Comparison of ENCODE assay signal across 8 cellular contexts in genomic region chr19:7488736-7489353, GRCh38. TPM values are rescaled to one million over a fixed set of nuclear protein-coding genes. Genes with fewer than 3 reads are reported as not detected.
DNase-seq lines count a peak whose midpoint lies in the region; ATAC-seq, FAIRE-seq and TF ChIP-seq lines count a peak whose summit lies in the region.

TSS of gene PEX11G (minus strand) at chr19:7489035. CDS start at chr19:7489010, 25 bp downstream.

- H3K4me3 ChIP-seq in GM08714 (ENCODE audit: low read length) (peak within 1 kb of the TSS; percentile 67; the same call in 1 of the 2 replicates), H1 (ENCODE audit: extremely low read depth in 1 of 4, insufficient read depth in 2 of 4, low read depth in 3 of 4, low read length in 4 of 4) (peak within 1 kb of the TSS; percentile 54 to 68 (median 66)), mesendoderm (ENCODE audit: low read length) (peak within 1 kb of the TSS; percentile 68)

- POLR2A ChIA-PET in H1 (lab: Charles Lee; ENCODE audit: partially characterized antibody) = interaction anchor here (0.9 to 2.4 kb wide), 4 partner anchors 12 to 82 kb away, joined by 3 to 6 read pairs (median 6); no protein-coding TSS in a partner anchor

- DNase-seq in NCI-H748 treated with DMSO at 0.1 percent for 48 hours (lab: John Stamatoyannopoulos, UW) (peak; percentile 68), H1 (ENCODE audit: low read depth in 1 of 2, low spot score in 2 of 2) (peak; percentile 80 to 99), mesendoderm (peak; percentile 94)
- peak; percentile 93 for DNase-seq in activated CD8-positive, alpha-beta memory T cell treated with anti-CD3 and anti-CD28 coated beads, Interleukin-2, amount 10 ng/mL, durations not matched to agents 7 days and 5 days
- peak; percentile 77 for DNase-seq in stimulated activated CD8-positive, alpha-beta memory T cell treated with anti-CD3 and anti-CD28 coated beads, Interleukin-12 subunit alpha, Interleukin-12 subunit beta, amount 100 ng/mL, for 24 hours (ENCODE audit: extremely low read depth)

- peak within 1 kb of the TSS; percentile 78 for H4K91ac ChIP-seq in H1 (replicated peaks; ENCODE audit: insufficient read length, low read length)

- FAIRE-seq in H1 (lab: Jason Lieb, UNC) = no peak

- H3K9ac ChIP-seq in H1 (replicated peaks in 1 of 4; ENCODE audit: extremely low read depth in 1 of 4, low read depth in 3 of 4, low read length in 3 of 4) = peak within 1 kb of the TSS in 3 of 4 experiments; percentile 60 to 64 (median 61); a peak in 6 of 7 replicates
- peak within 1 kb of the TSS; percentile 85 for H3K9ac ChIP-seq in mesendoderm (ENCODE audit: low read length)

- H3K4me1 ChIP-seq in H1 (replicated peaks in 1 of 4; ENCODE audit: control insufficient read depth in 3 of 4, insufficient read depth in 4 of 4, low read length in 3 of 4) (peaks cover 3 to 5% (median 4%) of the 10 kb centered on the region in 4 experiments; a peak in 6 of 7 replicates), mesendoderm (ENCODE audit: control insufficient read depth, low read depth, low read length) (peaks cover 2% of the 10 kb centered on the region)

- 4% methylated on average over 49 of the region's 49 CpGs; no CpG with 5 or more reads in 1 of the 2 experiments for WGBS in H1 (ENCODE audit: extremely low coverage in 1 of 2, insufficient coverage in 1 of 2, insufficient read length in 1 of 2, insufficient replicate concordance in 2 of 2, low coverage in 1 of 2, low lambda C conversion rate in 2 of 2, missing lambda C conversion rate in 1 of 2), 2 experiments
- WGBS in mesendoderm (ENCODE audit: extremely low coverage, insufficient coverage, low lambda C conversion rate) = no CpG with 5 or more reads among the region's 49 CpGs

- H3K23ac ChIP-seq in H1 (ENCODE audit: insufficient read length) = no peak within 1 kb of the TSS
- no peak within 1 kb of the TSS for H3K23ac ChIP-seq in mesendoderm (ENCODE audit: low read length)

- H3K56ac ChIP-seq in H1 (replicated peaks; ENCODE audit: insufficient read length, low read depth, low read length) = peak within 1 kb of the TSS; percentile 79
- peak within 1 kb of the TSS; percentile 92 for H3K56ac ChIP-seq in mesendoderm (ENCODE audit: low read length)

- no peak within 1 kb of the TSS for H2BK20ac ChIP-seq in H1 (ENCODE audit: low read length)

- H3K4me2 ChIP-seq in H1 (ENCODE audit: insufficient read depth in 1 of 2, low read depth in 2 of 2, low read length in 2 of 2) = peak within 1 kb of the TSS; percentile 65 to 78
- peak within 1 kb of the TSS; percentile 77 for H3K4me2 ChIP-seq in mesendoderm (ENCODE audit: low read length)

- H3K79me2 ChIP-seq in H1 (ENCODE audit: control insufficient read depth in 1 of 2, insufficient read depth in 2 of 2, low read length in 2 of 2) = no peaks in the 10 kb centered on the region
- no peaks in the 10 kb centered on the region for H3K79me2 ChIP-seq in mesendoderm (ENCODE audit: control insufficient read depth, insufficient read depth, low read length)

- ATAC-seq in HG03175 (IDR thresholded peaks at IDR 0.05; ENCODE audit: unreplicated experiment) = peak; percentile 73
- peak; percentile 87 for ATAC-seq in activated CD8-positive, alpha-beta memory T cell treated with anti-CD3 and anti-CD28 coated beads, Interleukin-2, amount 10 ng/mL, durations not matched to agents 7 days and 5 days
- ATAC-seq in HG03196 (IDR thresholded peaks at IDR 0.05; ENCODE audit: unreplicated experiment) = no peak

- TF ChIP-seq POLR2A in H1 (IDR thresholded peaks at IDR 0.05; ENCODE audit: control extremely low read depth in 1 of 2, low read depth in 2 of 2, low read length in 2 of 2) = peak; percentile 66 to 79

- peak within 1 kb of the TSS; percentile 72; the same call in 1 of the 2 replicates for H2BK15ac ChIP-seq in H1 (ENCODE audit: low read length)
- no peak within 1 kb of the TSS for H2BK15ac ChIP-seq in mesendoderm (replicated peaks; ENCODE audit: low read depth)

- peak within 1 kb of the TSS; percentile 63 for H3K4ac ChIP-seq in H1 (replicated peaks; ENCODE audit: insufficient read length, low read depth, low read length)
- peak within 1 kb of the TSS; percentile 81 for H3K4ac ChIP-seq in mesendoderm (ENCODE audit: low read depth, low read length)

- peaks cover 35% of the 10 kb centered on the region for H3K4me1 Mint-ChIP-seq in activated CD8-positive, alpha-beta memory T cell treated with anti-CD3 and anti-CD28 coated beads, Interleukin-2, amount 10 ng/mL, durations not matched to agents 7 days and 5 days

- no peak within 1 kb of the TSS for H2BK12ac ChIP-seq in H1 (ENCODE audit: low read depth, low read length)

- H2BK5ac ChIP-seq in H1 (ENCODE audit: low read depth, low read length) = peak within 1 kb of the TSS; percentile 8
- H2BK5ac ChIP-seq in mesendoderm (ENCODE audit: low read length) = no peak within 1 kb of the TSS

- TF ChIP-seq CTCF in H1 (IDR thresholded peaks at IDR 0.05; ENCODE audit: control extremely low read depth in 1 of 3, insufficient read depth in 1 of 3, low read depth in 1 of 3, low read length in 3 of 3) = no peak

- peak within 1 kb of the TSS; percentile 67; the same call in 1 of the 2 replicates for H3K27ac ChIP-seq in H1 (ENCODE audit: low read depth, low read length)
- H3K27ac ChIP-seq in mesendoderm (ENCODE audit: low read depth, low read length) = no peak within 1 kb of the TSS

- H4K5ac ChIP-seq in H1 (ENCODE audit: insufficient read length, low read depth, low read length) = peak within 1 kb of the TSS; percentile 91
- H4K5ac ChIP-seq in mesendoderm (ENCODE audit: low read length) = peak within 1 kb of the TSS; percentile 90

- TF ChIP-seq EP300 in H1 (IDR thresholded peaks at IDR 0.05; ENCODE audit: borderline replicate concordance in 1 of 2, low read depth in 2 of 2, low read length in 2 of 2) = no peak

- no peak for TF ChIP-seq RAD21 in H1 (IDR thresholded peaks at IDR 0.05 in 1 of 2, conservative IDR thresholded peaks at IDR 0.05 in 1 of 2; ENCODE audit: low read depth in 2 of 2, low read length in 2 of 2)

- H3K14ac ChIP-seq in H1 (ENCODE audit: insufficient read length) = no peak within 1 kb of the TSS

- H3K23me2 ChIP-seq in H1 (ENCODE audit: low read depth, low read length) = no peaks in the 10 kb centered on the region

- H3K9me3 Mint-ChIP-seq in activated CD8-positive, alpha-beta memory T cell treated with anti-CD3 and anti-CD28 coated beads, Interleukin-2, amount 10 ng/mL, durations not matched to agents 7 days and 5 days (ENCODE audit: low read depth) = no peaks in the 10 kb centered on the region

- H2BK120ac ChIP-seq in H1 (replicated peaks; ENCODE audit: low read depth, low read length) (peak within 1 kb of the TSS; percentile 36), mesendoderm (ENCODE audit: low read depth, low read length) (no peak within 1 kb of the TSS)

- H3K9me3 ChIP-seq in H1 (ENCODE audit: insufficient read depth in 2 of 2, low read depth in 1 of 2, low read length in 1 of 2) = no peaks in the 10 kb centered on the region

- H3K79me1 ChIP-seq in H1 (ENCODE audit: low read depth, low read length) (no peaks in the 10 kb centered on the region), mesendoderm (ENCODE audit: low read length) (no peaks in the 10 kb centered on the region)

- H2AFZ ChIP-seq in H1 (ENCODE audit: low read length) = peak within 1 kb of the TSS; percentile 67

- H3K4me3 Mint-ChIP-seq in activated CD8-positive, alpha-beta memory T cell treated with anti-CD3 and anti-CD28 coated beads, Interleukin-2, amount 10 ng/mL, durations not matched to agents 7 days and 5 days = peak within 1 kb of the TSS; percentile 74

- CTCF ChIA-PET in activated CD8-positive, alpha-beta memory T cell treated with anti-CD3 and anti-CD28 coated beads, Interleukin-2, amount 10 ng/mL, durations not matched to agents 7 days and 5 days (lab: Charles Lee) = interaction anchor here (1.5 kb wide), 1 partner anchor 8 kb away, joined by 6 read pairs; a partner anchor contains a TSS
- CTCF ChIA-PET in H1 (lab: Charles Lee; ENCODE audit: partially characterized antibody) = interaction anchor here (0.6 to 2.0 kb wide), 7 partner anchors 11 to 80 kb away, joined by 3 to 7 read pairs (median 4); partner anchors contain the start of gene MCOLN1

- no peaks in the 10 kb centered on the region for H3K36me3 ChIP-seq in H1 (ENCODE audit: control insufficient read depth in 2 of 4, insufficient read depth in 4 of 4, low read length in 3 of 4)
- no peaks in the 10 kb centered on the region for H3K36me3 ChIP-seq in mesendoderm (ENCODE audit: control insufficient read depth, insufficient read depth, low read length)

- no peaks in the 10 kb centered on the region for H3K36me3 Mint-ChIP-seq in activated CD8-positive, alpha-beta memory T cell treated with anti-CD3 and anti-CD28 coated beads, Interleukin-2, amount 10 ng/mL, durations not matched to agents 7 days and 5 days

- H4K8ac ChIP-seq in H1 (ENCODE audit: extremely low read depth, insufficient read depth, low read length) (peak within 1 kb of the TSS; percentile 97), mesendoderm (ENCODE audit: low read depth, low read length) (peak within 1 kb of the TSS; percentile 99)

- H3K27ac Mint-ChIP-seq in activated CD8-positive, alpha-beta memory T cell treated with anti-CD3 and anti-CD28 coated beads, Interleukin-2, amount 10 ng/mL, durations not matched to agents 7 days and 5 days = peak within 1 kb of the TSS; percentile 80

- H2AK5ac ChIP-seq in H1 (ENCODE audit: low read depth, low read length) = peak within 1 kb of the TSS; percentile 91; the same call in 1 of the 2 replicates
- H2AK5ac ChIP-seq in mesendoderm (ENCODE audit: low read length) = peak within 1 kb of the TSS; percentile 10

- H4K20me1 ChIP-seq in H1 (replicated peaks in 1 of 2; ENCODE audit: control insufficient read depth in 1 of 2, insufficient read depth in 2 of 2, low read length in 2 of 2) = no peaks in the 10 kb centered on the region

- H3K27me3 ChIP-seq in H1 (replicated peaks in 1 of 4; ENCODE audit: control insufficient read depth in 3 of 4, extremely low read depth in 1 of 4, insufficient read depth in 3 of 4, low read length in 3 of 4) = peaks cover 0 to 3% (median 0%) of the 10 kb centered on the region in 4 experiments; a peak in 1 of 7 replicates
- H3K27me3 ChIP-seq in mesendoderm (ENCODE audit: insufficient read depth, low read length, poor library complexity) = no peaks in the 10 kb centered on the region

- no peak within 1 kb of the TSS; the same call in 1 of the 2 replicates for H3K18ac ChIP-seq in H1 (ENCODE audit: extremely low read depth, low read length)
- H3K18ac ChIP-seq in mesendoderm (ENCODE audit: low read length) = peak within 1 kb of the TSS; percentile 72

- H3K27me3 Mint-ChIP-seq in activated CD8-positive, alpha-beta memory T cell treated with anti-CD3 and anti-CD28 coated beads, Interleukin-2, amount 10 ng/mL, durations not matched to agents 7 days and 5 days = no peaks in the 10 kb centered on the region

RNA-seq across cellular contexts. Expression of gene PEX11G, which starts in this region (rescaled TPM):
- total RNA-seq in activated CD8-positive, alpha-beta memory T cell treated with anti-CD3 and anti-CD28 coated beads, Interleukin-2, amount 10 ng/mL, durations not matched to agents 7 days and 5 days = 1 to 10 TPM in 1 of 2 experiments, under 1 TPM in 1; 0.58 to 1.9 TPM
- total RNA-seq in H1 (2021; fragmentation: NEBNext Ultra II Directional; extraction: Animal tissue kit (Norgen Biotek cat#: 25700)) = 1.8 and 2.1 TPM in 2 replicates
- polyA plus RNA-seq in H1 (2011; rRNA removed) = 4.3 and 5.3 TPM in 2 replicates
- 5.6 TPM for polyA plus RNA-seq in H1 (2011; cell fraction: cytosol; rRNA removed)
- 3.9 TPM for polyA plus RNA-seq in H1 (2011; cell fraction: nucleus; rRNA removed)
- 1.4 to 4.6 TPM (median 3.1 TPM) in 4 replicates for polyA plus RNA-seq in H1 (2012, experiment 1 of 2)
- polyA plus RNA-seq in H1 (2012, experiment 2 of 2) = 2.7 TPM
- 1.4 TPM for polyA plus RNA-seq in H1 (2013, experiment 1 of 2)
- polyA plus RNA-seq in H1 (2013, experiment 2 of 2) = 1.7 TPM
- 0.44 and 0.90 TPM in 2 replicates for polyA minus RNA-seq in H1 (2011; rRNA and poly(A)+ RNA removed)
- polyA minus RNA-seq in H1 (2011; cell fraction: cytosol; rRNA and poly(A)+ RNA removed) = 1.7 TPM
- polyA minus RNA-seq in H1 (2011; cell fraction: nucleus; rRNA and poly(A)+ RNA removed) = 1.4 TPM
- polyA plus RNA-seq in mesendoderm (2013, experiment 1 of 2) = 0.74 TPM
- 0.67 TPM for polyA plus RNA-seq in mesendoderm (2013, experiment 2 of 2)
